11 cellular contexts compared by ENCODE assay signal in the genomic region with DNA sequence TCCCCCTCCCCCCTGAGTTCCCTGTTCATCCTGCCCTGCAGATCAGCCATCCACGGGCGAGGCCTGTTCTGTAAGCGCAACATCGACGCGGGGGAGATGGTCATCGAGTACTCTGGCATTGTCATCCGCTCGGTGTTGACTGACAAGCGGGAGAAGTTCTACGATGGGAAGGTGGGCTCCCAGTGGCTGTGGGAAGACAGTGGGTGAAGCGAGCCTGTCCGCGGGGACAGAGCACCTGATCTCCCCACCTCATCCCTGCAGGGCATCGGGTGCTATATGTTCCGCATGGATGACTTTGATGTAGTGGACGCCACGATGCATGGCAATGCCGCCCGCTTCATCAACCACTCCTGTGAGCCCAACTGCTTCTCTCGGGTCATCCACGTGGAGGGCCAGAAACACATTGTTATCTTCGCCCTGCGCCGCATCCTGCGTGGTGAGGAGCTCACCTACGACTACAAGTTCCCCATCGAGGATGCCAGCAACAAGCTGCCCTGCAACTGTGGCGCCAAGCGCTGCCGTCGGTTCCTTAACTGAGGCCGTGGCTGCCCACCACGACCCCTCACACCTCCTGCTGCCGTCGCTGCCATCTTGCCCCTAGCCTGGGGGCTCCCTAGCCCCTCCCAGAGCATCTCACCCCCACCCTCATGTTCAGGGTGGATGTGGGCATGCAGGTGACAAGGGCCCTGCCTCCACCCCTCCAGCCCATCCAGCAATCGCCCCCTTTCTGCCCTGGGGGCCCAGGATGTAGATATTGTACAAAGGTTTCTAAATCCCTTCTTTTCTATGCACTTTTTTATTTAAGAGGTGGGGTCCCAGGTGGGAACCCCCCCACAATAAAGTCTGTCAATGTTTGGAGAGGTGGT. TPM values are rescaled to one million over a fixed set of nuclear protein-coding genes. Genes with fewer than 3 reads are reported as not detected.
A peak's percentile ranks its signal among the peaks of the same experiment; 100 is the strongest.
DNase-seq lines count a peak whose midpoint lies in the region; ATAC-seq and TF ChIP-seq lines count a peak whose summit lies in the region.
"Had no signal": no experiment of that assay in that cellular context is flagged by ENCODE, and none has a peak within 500 bp of the region (broad histone marks: within the 10 kb centered on the region; RNA-seq: fewer than 3 reads in every experiment).

No MANE protein-coding gene starts in this region.

- no peaks in the 10 kb centered on the region for H3K9me3 Mint-ChIP-seq in natural killer cell treated with Interleukin-12 subunit alpha and Interleukin-12 subunit beta and Interleukin-15 and Interleukin-18, amount 100 ng/mL, for 72 hours
- H3K9me3 Mint-ChIP-seq in natural killer cell: no peaks in the 10 kb centered on the region
- no peaks in the 10 kb centered on the region for H3K9me3 Mint-ChIP-seq in chondrocyte (ENCODE audit: low read depth)
- H3K9me3 Mint-ChIP-seq: activated T-helper 2 cell treated with anti-CD3 and anti-CD28 coated beads, Interferon-gamma antibody, Interleukin-2, Interleukin-4, amounts not matched to agents 10 μg/mL and 5 μg/mL and 100 μg/mL, durations not matched to agents 14 hours and 24 hours and 36 hours had no signal

- TF ChIP-seq CTCF in natural killer cell (IDR thresholded peaks at IDR 0.05) (no peak), chondrocyte (IDR thresholded peaks at IDR 0.05) (no peak)

- intact Hi-C loops in natural killer cell (cut with micrococcal nuclease): no loop called here

- H3K36me3 Mint-ChIP-seq in natural killer cell treated with Interleukin-12 subunit alpha and Interleukin-12 subunit beta and Interleukin-15 and Interleukin-18, amount 100 ng/mL, for 72 hours: peaks cover 9% of the 10 kb centered on the region
- H3K36me3 Mint-ChIP-seq in natural killer cell (no peaks in the 10 kb centered on the region), chondrocyte (ENCODE audit: low read depth) (peaks cover 19% of the 10 kb centered on the region)

- peaks cover 31 to 44% of the 10 kb centered on the region in 2 donors for H3K4me1 Mint-ChIP-seq in natural killer cell treated with Interleukin-12 subunit alpha and Interleukin-12 subunit beta and Interleukin-15 and Interleukin-18, amount 100 ng/mL, for 72 hours (ENCODE audit: low read depth in 2 of 2)
- peaks cover 21 to 51% of the 10 kb centered on the region in 2 donors for H3K4me1 Mint-ChIP-seq in natural killer cell
- H3K4me1 Mint-ChIP-seq in chondrocyte (ENCODE audit: low read depth): peaks cover 9% of the 10 kb centered on the region

- no peak overlapping the region for H3K4me3 Mint-ChIP-seq in natural killer cell treated with Interleukin-12 subunit alpha and Interleukin-12 subunit beta and Interleukin-15 and Interleukin-18, amount 100 ng/mL, for 72 hours
- H3K4me3 Mint-ChIP-seq in natural killer cell: no peak overlapping the region
- H3K4me3 Mint-ChIP-seq in chondrocyte (ENCODE audit: unreplicated experiment): no peak overlapping the region

- peak overlapping the region; percentile 37 to 58 for H3K27ac Mint-ChIP-seq in natural killer cell treated with Interleukin-12 subunit alpha and Interleukin-12 subunit beta and Interleukin-15 and Interleukin-18, amount 100 ng/mL, for 72 hours
- H3K27ac Mint-ChIP-seq in natural killer cell (no peak overlapping the region), chondrocyte (ENCODE audit: unreplicated experiment) (no peak overlapping the region)
- H3K27ac Mint-ChIP-seq: activated T-helper 2 cell treated with anti-CD3 and anti-CD28 coated beads, Interferon-gamma antibody, Interleukin-2, Interleukin-4, amounts not matched to agents 10 μg/mL and 5 μg/mL and 100 μg/mL, durations not matched to agents 14 hours and 24 hours and 36 hours had no signal

- no peak for ATAC-seq in natural killer cell treated with Interleukin-12 subunit alpha and Interleukin-12 subunit beta and Interleukin-15 and Interleukin-18, amount 100 ng/mL, for 72 hours
- ATAC-seq in natural killer cell (no peak), HG03139 (IDR thresholded peaks at IDR 0.05; ENCODE audit: unreplicated experiment) (no peak)
- ATAC-seq: stimulated activated naive CD8-positive, alpha-beta T cell treated with anti-CD3 and anti-CD28 coated beads, Interleukin-15, Interleukin-2, amounts not matched to agents 100 U/mL and 50 U/mL, for 24 hours had no signal

- no peaks in the 10 kb centered on the region for H3K27me3 Mint-ChIP-seq in natural killer cell treated with Interleukin-12 subunit alpha and Interleukin-12 subunit beta and Interleukin-15 and Interleukin-18, amount 100 ng/mL, for 72 hours
- H3K27me3 Mint-ChIP-seq in natural killer cell (ENCODE audit: low read depth in 2 of 2) (no peaks in the 10 kb centered on the region), chondrocyte (ENCODE audit: low read depth) (no peaks in the 10 kb centered on the region)

- peak; percentile 45 for DNase-seq in natural killer cell treated with Interleukin-12 subunit alpha and Interleukin-12 subunit beta and Interleukin-15 and Interleukin-18, amount 100 ng/mL, for 72 hours (ENCODE audit: low spot score)
- DNase-seq in natural killer cell: no peak
- DNase-seq in chondrocyte (ENCODE audit: low spot score): peak; percentile 82
- no peak for DNase-seq in amygdala (lab: John Stamatoyannopoulos, UW)
- no peak for DNase-seq in T-helper 2 cell
- DNase-seq: NCI-H1092 treated with DMSO at 0.1 percent for 48 hours; NCI-H2227 treated with DMSO at 0.1 percent for 48 hours; stimulated activated CD4-positive, alpha-beta T cell treated with anti-CD3 and anti-CD28 coated beads, Interleukin-2, amount 100 ng/mL, for 48 hours had no signal

RNA-seq across cellular contexts. Expression of gene IGFLR1, which starts 4.0 kb away (rescaled TPM):
- 100 to 1,000 TPM in 1 of 2 donors, 10 to 100 TPM in 1; 80.4 to 193 TPM for total RNA-seq in natural killer cell treated with Interleukin-12 subunit alpha and Interleukin-12 subunit beta and Interleukin-15 and Interleukin-18, amount 100 ng/mL, for 72 hours
- 10 to 100 TPM; 57.7 to 75.6 (median 69.6) TPM for total RNA-seq in natural killer cell
- 0.59 to 1.4 TPM (median 0.99 TPM) in 3 replicates for total RNA-seq in chondrocyte

RNA-seq across cellular contexts. Expression of gene U2AF1L4, which starts 7.0 kb away (rescaled TPM):
- 10 to 100 TPM; 17.0 to 19.1 TPM for total RNA-seq in natural killer cell treated with Interleukin-12 subunit alpha and Interleukin-12 subunit beta and Interleukin-15 and Interleukin-18, amount 100 ng/mL, for 72 hours
- total RNA-seq in natural killer cell: 10 to 100 TPM; 63.7 to 78.2 (median 73.0) TPM
- 22.9 to 28.8 TPM (median 24.7 TPM) in 3 replicates for total RNA-seq in chondrocyte

RNA-seq across cellular contexts. Expression of gene PSENEN, which starts 7.2 kb away (rescaled TPM):
- total RNA-seq in natural killer cell treated with Interleukin-12 subunit alpha and Interleukin-12 subunit beta and Interleukin-15 and Interleukin-18, amount 100 ng/mL, for 72 hours: 10 to 100 TPM; 66.4 to 84.2 TPM
- total RNA-seq in natural killer cell (10 to 100 TPM; 38.5 to 45.0 (median 41.0) TPM), chondrocyte (59.9 to 71.1 TPM (median 61.8 TPM) in 3 replicates)

RNA-seq across cellular contexts. Expression of gene LIN37, which starts 10.1 kb away (rescaled TPM):
- total RNA-seq in natural killer cell treated with Interleukin-12 subunit alpha and Interleukin-12 subunit beta and Interleukin-15 and Interleukin-18, amount 100 ng/mL, for 72 hours: 10 to 100 TPM in 1 of 2 donors, 1 to 10 TPM in 1; 9.6 to 24.7 TPM
- 10 to 100 TPM; 16.7 to 22.1 (median 18.2) TPM for total RNA-seq in natural killer cell
- 11.9 to 18.6 TPM (median 13.5 TPM) in 3 replicates for total RNA-seq in chondrocyte

RNA-seq across cellular contexts. Expression of gene HSPB6, which starts 18.6 kb away (rescaled TPM):
- not detected for total RNA-seq in natural killer cell treated with Interleukin-12 subunit alpha and Interleukin-12 subunit beta and Interleukin-15 and Interleukin-18, amount 100 ng/mL, for 72 hours
- total RNA-seq in natural killer cell (not detected), chondrocyte (0.75 to 5.7 TPM (median 5.0 TPM) in 3 replicates)

Comparison
In these comparisons a context has a peak if more than half of its experiments do, and no peak if none do; other contexts are left out.
1. DNase-seq: peak in natural killer cell treated with Interleukin-12 subunit alpha and Interleukin-12 subunit beta and Interleukin-15 and Interleukin-18, amount 100 ng/mL, for 72 hours (single experiment) and chondrocyte (single experiment); none in natural killer cell (single experiment), amygdala (0 of 56) and T-helper 2 cell (0 of 5).
2. H3K27ac Mint-ChIP-seq: peak in natural killer cell treated with Interleukin-12 subunit alpha and Interleukin-12 subunit beta and Interleukin-15 and Interleukin-18, amount 100 ng/mL, for 72 hours (2 of 2); none in natural killer cell (0 of 2) and chondrocyte (single experiment).
3. RNA of gene IGFLR1, which starts 4.0 kb away (total RNA-seq): 80.4 to 193 TPM in natural killer cell treated with Interleukin-12 subunit alpha and Interleukin-12 subunit beta and Interleukin-15 and Interleukin-18, amount 100 ng/mL, for 72 hours and 57.7 to 75.6 TPM in natural killer cell; 0.59 to 1.4 TPM in chondrocyte; every median in the first group is over 10 times any median in the second.